In genomic region chr10:29465384-29465783, GRCh38 we compare ENCODE assay signal across 16 cellular contexts.
DNase-seq lines count a peak whose midpoint lies in the region; ATAC-seq, FAIRE-seq and TF ChIP-seq lines count a peak whose summit lies in the region.
"Had no signal": no experiment of that assay in that cellular context is flagged by ENCODE, and none has a peak within 500 bp of the region (broad histone marks: within the 10 kb centered on the region; RNA-seq: fewer than 3 reads in every experiment).

No MANE protein-coding gene starts in this region.

- H3K14ac ChIP-seq in H1 (ENCODE audit: insufficient read length), result no peak overlapping the region
- H3K14ac ChIP-seq in neuronal stem cell (ENCODE audit: low read length), result no peak overlapping the region

- H3K79me1 ChIP-seq in H1 (ENCODE audit: low read depth, low read length) (no peaks in the 10 kb centered on the region), neuronal stem cell (ENCODE audit: low read depth, low read length) (no peaks in the 10 kb centered on the region)

- peaks cover 14% of the 10 kb centered on the region for H3K36me3 ChIP-seq in Caco-2 (ENCODE audit: control insufficient read depth, insufficient read depth, low read length)
- peaks cover 0 to 12% (median 0%) of the 10 kb centered on the region in 4 experiments; a peak in 5 of 8 replicates for H3K36me3 ChIP-seq in H1 (ENCODE audit: control insufficient read depth in 2 of 4, insufficient read depth in 4 of 4, low read length in 3 of 4)
- H3K36me3 ChIP-seq in neuronal stem cell (replicated peaks in 1 of 2; ENCODE audit: control insufficient read depth in 2 of 2, insufficient read depth in 2 of 2, low read length in 2 of 2), result peaks cover 45 to 77% of the 10 kb centered on the region in 2 donors

- peak; percentile 44 to 47 for TF ChIP-seq CTCF in Caco-2 (IDR thresholded peaks at IDR 0.05; ENCODE audit: insufficient read depth in 1 of 2, low read depth in 1 of 2, low read length in 1 of 2, severe bottlenecking in 1 of 2, unreplicated experiment in 1 of 2)
- peak; percentile 51 to 76 (median 63) for TF ChIP-seq CTCF in H1 (IDR thresholded peaks at IDR 0.05; ENCODE audit: control extremely low read depth in 1 of 3, insufficient read depth in 1 of 3, low read depth in 1 of 3, low read length in 3 of 3)

- H3K4me1 ChIP-seq in Caco-2 (peaks cover 2% of the 10 kb centered on the region; the same call in 1 of the 2 replicates), H1 (replicated peaks in 1 of 4; ENCODE audit: control insufficient read depth in 3 of 4, insufficient read depth in 4 of 4, low read length in 3 of 4) (no peaks in the 10 kb centered on the region; a peak in 1 of 7 replicates), neuronal stem cell (ENCODE audit: control insufficient read depth in 2 of 2, insufficient read depth in 1 of 2, low read depth in 1 of 2, low read length in 2 of 2) (no peaks in the 10 kb centered on the region)

- H4K5ac ChIP-seq in H1 (ENCODE audit: insufficient read length, low read depth, low read length), result no peak overlapping the region

- intact Hi-C loops in Caco-2 (cut with micrococcal nuclease; ENCODE audit: unreplicated experiment), result no loop called here

- H3K23me2 ChIP-seq in H1 (ENCODE audit: low read depth, low read length), result no peaks in the 10 kb centered on the region

- H3K18ac ChIP-seq in H1 (ENCODE audit: extremely low read depth, low read length), result no peak overlapping the region
- no peak overlapping the region for H3K18ac ChIP-seq in neuronal stem cell (ENCODE audit: low read length)

- POLR2A ChIA-PET in Caco-2 (lab: Charles Lee), result interaction anchor here (0.6 kb wide), 1 partner anchor 145 kb away, joined by 3 read pairs; no protein-coding TSS in a partner anchor
- POLR2A ChIA-PET in H1 (lab: Charles Lee; ENCODE audit: partially characterized antibody), result no interaction called here

- TF ChIP-seq RAD21 in H1 (IDR thresholded peaks at IDR 0.05 in 1 of 2, conservative IDR thresholded peaks at IDR 0.05 in 1 of 2; ENCODE audit: low read depth in 2 of 2, low read length in 2 of 2), result peak; percentile 15 to 27; a peak in 2 of 4 replicates

- no peak overlapping the region for H2BK15ac ChIP-seq in H1 (ENCODE audit: low read length)
- no peak overlapping the region for H2BK15ac ChIP-seq in neuronal stem cell (ENCODE audit: low read length)

- no peaks in the 10 kb centered on the region for H3K27me3 Mint-ChIP-seq in Caco-2 (ENCODE audit: insufficient read depth, unreplicated experiment)

- H3K23ac ChIP-seq in H1 (ENCODE audit: insufficient read length) (no peak overlapping the region), neuronal stem cell (ENCODE audit: low read depth, low read length, poor library complexity) (no peak overlapping the region)

- no peak for TF ChIP-seq POLR2A in H1 (IDR thresholded peaks at IDR 0.05; ENCODE audit: control extremely low read depth in 1 of 2, low read depth in 2 of 2, low read length in 2 of 2)

- peaks cover 2% of the 10 kb centered on the region in 2 experiments for H4K20me1 ChIP-seq in H1 (replicated peaks in 1 of 2; ENCODE audit: control insufficient read depth in 1 of 2, insufficient read depth in 2 of 2, low read length in 2 of 2)

- BruUV-seq in Caco-2 (replicated peaks; lab: Mats Ljungman, UMichigan), result no TSS peak

- H3K9me3 ChIP-seq in Caco-2 (peaks cover 6% of the 10 kb centered on the region), H1 (ENCODE audit: insufficient read depth in 2 of 2, low read depth in 1 of 2, low read length in 1 of 2) (no peaks in the 10 kb centered on the region), neuronal stem cell (replicated peaks in 1 of 2; ENCODE audit: control insufficient read depth in 2 of 2, insufficient read depth in 1 of 2, low read depth in 1 of 2, low read length in 2 of 2) (peaks cover 0 to 9% of the 10 kb centered on the region in 2 donors)
- H3K9me3 ChIP-seq: body of pancreas, sigmoid colon had no signal

- H3K4me1 Mint-ChIP-seq in Caco-2 (ENCODE audit: low read depth, unreplicated experiment), result peaks cover 3% of the 10 kb centered on the region

- no peak overlapping the region for H3K4me3 ChIP-seq in Caco-2 (ENCODE audit: low read depth, low read length)
- H3K4me3 ChIP-seq in H1 (ENCODE audit: extremely low read depth in 1 of 4, insufficient read depth in 2 of 4, low read depth in 3 of 4, low read length in 4 of 4), result no peak overlapping the region
- no peak overlapping the region for H3K4me3 ChIP-seq in neuronal stem cell (ENCODE audit: low read length in 2 of 2)
- H3K4me3 ChIP-seq: body of pancreas, sigmoid colon had no signal

- H3K27me3 ChIP-seq in Caco-2 (replicated peaks; ENCODE audit: control insufficient read depth, insufficient read depth, low read length), result no peaks in the 10 kb centered on the region
- H3K27me3 ChIP-seq in H1 (replicated peaks in 1 of 4; ENCODE audit: control insufficient read depth in 3 of 4, extremely low read depth in 1 of 4, insufficient read depth in 3 of 4, low read length in 3 of 4), result no peaks in the 10 kb centered on the region
- H3K27me3 ChIP-seq in neuronal stem cell (ENCODE audit: control insufficient read depth in 3 of 3, insufficient read depth in 3 of 3, low read depth in 1 of 3, low read length in 3 of 3), result no peaks in the 10 kb centered on the region
- H3K27me3 ChIP-seq: body of pancreas, sigmoid colon had no signal

- H3K56ac ChIP-seq in H1 (replicated peaks; ENCODE audit: insufficient read length, low read depth, low read length), result no peak overlapping the region

- ATAC-seq in GM21447 (IDR thresholded peaks at IDR 0.05; ENCODE audit: unreplicated experiment), result no peak
- no peak for ATAC-seq in GM18861 (IDR thresholded peaks at IDR 0.05; ENCODE audit: unreplicated experiment)
- ATAC-seq: CD8-positive, alpha-beta T cell had no signal

- no peak overlapping the region for H2AK5ac ChIP-seq in H1 (ENCODE audit: low read depth, low read length)
- H2AK5ac ChIP-seq in neuronal stem cell (ENCODE audit: low read depth, low read length), result no peak overlapping the region

- H2BK20ac ChIP-seq in H1 (ENCODE audit: low read length), result no peak overlapping the region

- H2BK120ac ChIP-seq in H1 (replicated peaks; ENCODE audit: low read depth, low read length) (no peak overlapping the region), neuronal stem cell (ENCODE audit: low read depth, low read length) (no peak overlapping the region)

- H3K79me2 ChIP-seq in H1 (ENCODE audit: control insufficient read depth in 1 of 2, insufficient read depth in 2 of 2, low read length in 2 of 2), result no peaks in the 10 kb centered on the region

- H3K27ac ChIP-seq in H1 (ENCODE audit: low read depth, low read length) (no peak overlapping the region), neuronal stem cell (replicated peaks; ENCODE audit: low read length) (no peak overlapping the region)
- H3K27ac ChIP-seq: epithelial cell of prostate, HL-60 had no signal

- H3K9me3 Mint-ChIP-seq in Caco-2 (ENCODE audit: unreplicated experiment), result peaks cover 10% of the 10 kb centered on the region

- no peak overlapping the region for H2BK5ac ChIP-seq in H1 (ENCODE audit: low read depth, low read length)
- H2BK5ac ChIP-seq in neuronal stem cell (ENCODE audit: low read length), result no peak overlapping the region

- DNase-seq in Caco-2 (peak in 1 of 2 experiments; percentile 57), HuH-7 (ENCODE audit: low spot score) (peak; percentile 47), H1 (ENCODE audit: low read depth in 1 of 2, low spot score in 2 of 2) (no peak), neuronal stem cell (ENCODE audit: low spot score) (no peak), RKO (ENCODE audit: low spot score) (no peak), NCI-H2196 (lab: John Stamatoyannopoulos, UW; ENCODE audit: unreplicated experiment) (no peak)
- DNase-seq: activated gamma-delta T cell; CD8-positive, alpha-beta T cell; RPMI8226; sigmoid colon had no signal

- no peak overlapping the region for H3K4me3 Mint-ChIP-seq in Caco-2 (ENCODE audit: unreplicated experiment)
- H3K4me3 Mint-ChIP-seq: CD8-positive, alpha-beta T cell; T-helper 2 cell treated with Interferon-gamma antibody and Interleukin-4, amounts not matched to agents 5 μg/mL and 100 μg/mL, for 36 hours had no signal

- H3K27ac Mint-ChIP-seq in Caco-2 (ENCODE audit: unreplicated experiment), result peak overlapping the region; percentile 64
- H3K27ac Mint-ChIP-seq: CD8-positive, alpha-beta T cell; T-helper 2 cell treated with Interferon-gamma antibody and Interleukin-4, amounts not matched to agents 5 μg/mL and 100 μg/mL, for 36 hours had no signal

- H3K4ac ChIP-seq in H1 (replicated peaks; ENCODE audit: insufficient read length, low read depth, low read length) (no peak overlapping the region), neuronal stem cell (ENCODE audit: low read length) (no peak overlapping the region)

- peaks cover 83% of the 10 kb centered on the region for H3K36me3 Mint-ChIP-seq in Caco-2 (ENCODE audit: insufficient read depth, unreplicated experiment)

- H2BK12ac ChIP-seq in H1 (ENCODE audit: low read depth, low read length) (no peak overlapping the region), neuronal stem cell (ENCODE audit: low read length) (no peak overlapping the region)

- H2AFZ ChIP-seq in H1 (ENCODE audit: low read length), result no peak overlapping the region
- H2AFZ ChIP-seq in neuronal stem cell (ENCODE audit: low read length), result no peak overlapping the region

- TF ChIP-seq EP300 in H1 (IDR thresholded peaks at IDR 0.05; ENCODE audit: borderline replicate concordance in 1 of 2, low read depth in 2 of 2, low read length in 2 of 2), result no peak

- H4K8ac ChIP-seq in H1 (ENCODE audit: extremely low read depth, insufficient read depth, low read length) (no peak overlapping the region), neuronal stem cell (ENCODE audit: low read depth, low read length) (no peak overlapping the region)

- FAIRE-seq in H1 (lab: Jason Lieb, UNC), result no peak

- no peak overlapping the region for H3K9ac ChIP-seq in H1 (replicated peaks in 1 of 4; ENCODE audit: extremely low read depth in 1 of 4, low read depth in 3 of 4, low read length in 3 of 4)
- H3K9ac ChIP-seq in neuronal stem cell (ENCODE audit: low read depth, low read length, poor library complexity), result no peak overlapping the region

- H3K4me2 ChIP-seq in H1 (ENCODE audit: insufficient read depth in 1 of 2, low read depth in 2 of 2, low read length in 2 of 2) (no peak overlapping the region), neuronal stem cell (ENCODE audit: insufficient read depth, low read length, poor library complexity, severe bottlenecking) (peak overlapping the region; percentile 11)

- CTCF ChIA-PET in Caco-2 (lab: Charles Lee) (interaction anchor here (0.7 kb wide), 1 partner anchor 242 kb away, joined by 3 read pairs; no protein-coding TSS in a partner anchor), H1 (lab: Charles Lee; ENCODE audit: partially characterized antibody) (interaction anchor here (0.6 to 3.2 kb wide), 15 partner anchors 9 to 547 kb away, joined by 3 to 14 read pairs (median 3); no protein-coding TSS in a partner anchor)

- WGBS in H1 (ENCODE audit: extremely low coverage in 1 of 2, insufficient coverage in 1 of 2, insufficient read length in 1 of 2, insufficient replicate concordance in 2 of 2, low coverage in 1 of 2, low lambda C conversion rate in 2 of 2, missing lambda C conversion rate in 1 of 2), 2 experiments, result 79% methylated on average over 8 of the region's 8 CpGs; no CpG with 5 or more reads in 1 of the 2 experiments
- no CpG with 5 or more reads among the region's 8 CpGs for WGBS in neuronal stem cell (ENCODE audit: extremely low coverage in 2 of 2, insufficient read length in 2 of 2, insufficient replicate concordance in 1 of 2), 2 donors

- H4K91ac ChIP-seq in H1 (replicated peaks; ENCODE audit: insufficient read length, low read length) (no peak overlapping the region), neuronal stem cell (ENCODE audit: low read depth, low read length, poor library complexity) (no peak overlapping the region)
